ENCODE assay signal across 12 cellular contexts in the genomic region with DNA sequence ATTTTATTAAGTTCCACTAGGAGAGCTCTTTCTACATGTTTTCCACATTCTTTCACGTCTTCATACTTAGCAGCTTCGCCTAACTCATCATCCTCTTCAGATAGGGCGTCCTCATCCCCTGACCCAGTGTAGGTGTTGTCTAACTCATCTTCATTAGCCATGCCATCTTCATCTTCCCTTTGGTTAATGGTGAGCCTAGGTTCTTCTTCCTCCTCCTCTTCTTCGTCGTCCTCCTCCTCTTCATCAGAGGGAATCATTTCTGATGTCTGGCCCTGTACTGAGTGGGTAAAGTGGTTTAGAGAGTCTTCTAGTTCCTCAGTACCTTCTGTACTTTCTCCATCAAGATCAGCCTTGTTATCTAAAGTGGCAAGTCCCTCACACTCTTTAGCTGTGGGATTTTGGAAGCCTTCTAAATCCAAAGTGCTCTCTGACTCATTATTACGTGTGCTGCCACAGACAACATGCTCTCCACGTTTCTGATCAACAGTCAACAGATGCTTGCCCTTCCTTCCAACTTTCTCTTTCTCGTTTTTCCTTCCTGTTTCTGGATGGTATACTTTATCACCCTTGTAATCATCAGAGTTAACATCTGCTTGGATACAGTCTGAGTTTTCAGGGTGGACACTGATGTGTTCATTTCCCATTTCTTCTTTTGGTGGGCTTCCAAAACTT. TPM values are rescaled to one million over a fixed set of nuclear protein-coding genes. Genes with fewer than 3 reads are reported as not detected.
DNase-seq lines count a peak whose midpoint lies in the region; ATAC-seq and TF ChIP-seq lines count a peak whose summit lies in the region.
"Had no signal": no experiment of that assay in that cellular context is flagged by ENCODE, and none has a peak within 500 bp of the region (broad histone marks: within the 10 kb centered on the region; RNA-seq: fewer than 3 reads in every experiment).

No MANE protein-coding gene starts in this region.

- H2AFZ ChIP-seq in mammary epithelial cell (ENCODE audit: low read depth, low read length): no peak overlapping the region
- no peak overlapping the region for H2AFZ ChIP-seq in neuronal stem cell (ENCODE audit: low read length)

- H3K9me3 Mint-ChIP-seq in Calu3 (ENCODE audit: low read depth, unreplicated experiment): no peaks in the 10 kb centered on the region
- H3K9me3 Mint-ChIP-seq: naive thymus-derived CD4-positive, alpha-beta T cell had no signal

- peaks cover 20% of the 10 kb centered on the region for H3K36me3 Mint-ChIP-seq in Calu3 (ENCODE audit: insufficient read depth, unreplicated experiment)

- no peak overlapping the region for H3K18ac ChIP-seq in neuronal stem cell (ENCODE audit: low read length)

- H4K91ac ChIP-seq in neuronal stem cell (ENCODE audit: low read depth, low read length, poor library complexity): no peak overlapping the region

- in situ Hi-C loops in mammary epithelial cell (cut with MboI; ENCODE audit: low sequenced_read_pairs in 2 of 2): no loop called here

- dilution Hi-C loops in mammary epithelial cell (cut with HindIII; ENCODE audit: low sequenced_read_pairs): no loop called here

- ATAC-seq in gastroesophageal sphincter: no peak
- ATAC-seq: naive thymus-derived CD4-positive, alpha-beta T cell had no signal

- no peak overlapping the region for H3K23ac ChIP-seq in neuronal stem cell (ENCODE audit: low read depth, low read length, poor library complexity)

- H2BK5ac ChIP-seq in neuronal stem cell (ENCODE audit: low read length): no peak overlapping the region

- no peak overlapping the region for H2BK15ac ChIP-seq in neuronal stem cell (ENCODE audit: low read length)

- no peak for TF ChIP-seq EP300 in gastroesophageal sphincter (IDR thresholded peaks at IDR 0.05)

- H3K9ac ChIP-seq in mammary epithelial cell (ENCODE audit: insufficient read depth, low read length): no peak overlapping the region
- H3K9ac ChIP-seq in neuronal stem cell (ENCODE audit: low read depth, low read length, poor library complexity): no peak overlapping the region

- TSS peak; percentile 35 for BruUV-seq in Calu3 (replicated peaks; lab: Mats Ljungman, UMichigan)
- TSS peak; percentile 74 for BruUV-seq in mammary epithelial cell (replicated peaks; lab: Mats Ljungman, UMichigan)

- H3K9me3 ChIP-seq in mammary epithelial cell (replicated peaks; ENCODE audit: insufficient read depth, low read length) (no peaks in the 10 kb centered on the region), gastroesophageal sphincter (no peaks in the 10 kb centered on the region), neuronal stem cell (replicated peaks in 1 of 2; ENCODE audit: control insufficient read depth in 2 of 2, insufficient read depth in 1 of 2, low read depth in 1 of 2, low read length in 2 of 2) (no peaks in the 10 kb centered on the region)

- H3K36me3 ChIP-seq in mammary epithelial cell (ENCODE audit: insufficient read depth, low read length) (peaks cover 59% of the 10 kb centered on the region), gastroesophageal sphincter (peaks cover 12 to 100% of the 10 kb centered on the region in 2 donors), neuronal stem cell (replicated peaks in 1 of 2; ENCODE audit: control insufficient read depth in 2 of 2, insufficient read depth in 2 of 2, low read length in 2 of 2) (peaks cover 20 to 98% of the 10 kb centered on the region in 2 donors)

- H3K4me2 ChIP-seq in mammary epithelial cell (ENCODE audit: insufficient read depth, low read depth, low read length) (no peak overlapping the region), neuronal stem cell (ENCODE audit: insufficient read depth, low read length, poor library complexity, severe bottlenecking) (no peak overlapping the region)

- H3K4me3 ChIP-seq in mammary epithelial cell (replicated peaks in 1 of 3; ENCODE audit: insufficient read depth in 1 of 3, low read depth in 2 of 3, low read length in 3 of 3) (no peak overlapping the region), gastroesophageal sphincter (no peak overlapping the region), neuronal stem cell (ENCODE audit: low read length in 2 of 2) (no peak overlapping the region)

- no peak overlapping the region for H2BK120ac ChIP-seq in neuronal stem cell (ENCODE audit: low read depth, low read length)

- H3K4me3 Mint-ChIP-seq in Calu3 (ENCODE audit: low read depth, unreplicated experiment): no peak overlapping the region
- H3K4me3 Mint-ChIP-seq: naive thymus-derived CD4-positive, alpha-beta T cell had no signal

- H3K27me3 ChIP-seq in mammary epithelial cell (ENCODE audit: insufficient read depth, low read length) (no peaks in the 10 kb centered on the region), gastroesophageal sphincter (no peaks in the 10 kb centered on the region), neuronal stem cell (ENCODE audit: control insufficient read depth in 3 of 3, insufficient read depth in 3 of 3, low read depth in 1 of 3, low read length in 3 of 3) (no peaks in the 10 kb centered on the region)

- H3K14ac ChIP-seq in neuronal stem cell (ENCODE audit: low read length): no peak overlapping the region

- H2BK12ac ChIP-seq in neuronal stem cell (ENCODE audit: low read length): no peak overlapping the region

- H3K27ac Mint-ChIP-seq in Calu3 (ENCODE audit: unreplicated experiment): no peak overlapping the region

- H3K79me1 ChIP-seq in neuronal stem cell (ENCODE audit: low read depth, low read length): no peaks in the 10 kb centered on the region

- H4K8ac ChIP-seq in neuronal stem cell (ENCODE audit: low read depth, low read length): no peak overlapping the region

- H3K4ac ChIP-seq in neuronal stem cell (ENCODE audit: low read length): no peak overlapping the region

- H3K4me1 ChIP-seq in mammary epithelial cell (ENCODE audit: insufficient read depth, low read length): no peaks in the 10 kb centered on the region
- H3K4me1 ChIP-seq in gastroesophageal sphincter: no peaks in the 10 kb centered on the region
- H3K4me1 ChIP-seq in neuronal stem cell (ENCODE audit: control insufficient read depth in 2 of 2, insufficient read depth in 1 of 2, low read depth in 1 of 2, low read length in 2 of 2): peaks cover 0 to under 1% of the 10 kb centered on the region in 2 donors

- no peaks in the 10 kb centered on the region for H4K20me1 ChIP-seq in mammary epithelial cell (ENCODE audit: insufficient read depth, low read length)

- H2AK5ac ChIP-seq in neuronal stem cell (ENCODE audit: low read depth, low read length): no peak overlapping the region

- no peak overlapping the region for H3K27ac ChIP-seq in mammary epithelial cell (ENCODE audit: insufficient read depth, low read depth, low read length)
- no peak overlapping the region for H3K27ac ChIP-seq in gastroesophageal sphincter
- no peak overlapping the region for H3K27ac ChIP-seq in neuronal stem cell (replicated peaks; ENCODE audit: low read length)
- H3K27ac ChIP-seq: WERI-Rb-1 had no signal

- TF ChIP-seq CTCF in Calu3 (IDR thresholded peaks at IDR 0.05; ENCODE audit: unreplicated experiment) (no peak), mammary epithelial cell (conservative IDR thresholded peaks at IDR 0.05 in 1 of 2, IDR thresholded peaks at IDR 0.05 in 1 of 2; ENCODE audit: extremely low read depth in 1 of 2, insufficient read depth in 1 of 2, low read depth in 1 of 2, low read length in 2 of 2) (no peak), gastroesophageal sphincter (IDR thresholded peaks at IDR 0.05) (no peak)

- TF ChIP-seq POLR2A in gastroesophageal sphincter (IDR thresholded peaks at IDR 0.05): no peak

- H3K4me1 Mint-ChIP-seq in Calu3 (ENCODE audit: low read depth, unreplicated experiment): no peaks in the 10 kb centered on the region

- intact Hi-C loops in Calu3 (cut with micrococcal nuclease; ENCODE audit: unreplicated experiment) (no loop called here), mammary epithelial cell (cut with micrococcal nuclease) (no loop called here), cardiac septum (cut with DNase I) (no loop called here)

- H3K79me2 ChIP-seq in mammary epithelial cell (ENCODE audit: insufficient read depth, low read length): no peaks in the 10 kb centered on the region

- WGBS in mammary epithelial cell (ENCODE audit: low coverage, missing lambda C conversion rate): 99% methylated on average over 8 of the region's 8 CpGs
- 67 to 81% methylated on average over 6 to 7 of the region's 8 CpGs for WGBS in gastroesophageal sphincter (ENCODE audit: low coverage in 1 of 2), 2 donors
- WGBS in neuronal stem cell (ENCODE audit: extremely low coverage in 2 of 2, insufficient read length in 2 of 2, insufficient replicate concordance in 1 of 2), 2 donors: no CpG with 5 or more reads among the region's 8 CpGs

- no peaks in the 10 kb centered on the region for H3K27me3 Mint-ChIP-seq in Calu3 (ENCODE audit: unreplicated experiment)
- H3K27me3 Mint-ChIP-seq: naive thymus-derived CD4-positive, alpha-beta T cell had no signal

- CTCF ChIA-PET in Calu3 (lab: Charles Lee): no interaction called here
- CTCF ChIA-PET in mammary epithelial cell (lab: Charles Lee; ENCODE audit: low non-redundant PET): no interaction called here

- DNase-seq in Calu3 (no peak), LHCN-M2 (ENCODE audit: low read depth) (peak; percentile 96), mammary epithelial cell (no peak), myocyte (ENCODE audit: low read depth) (peak; percentile 82), NCI-H2227 (lab: John Stamatoyannopoulos, UW; ENCODE audit: unreplicated experiment) (no peak), cardiac septum (ENCODE audit: low spot score) (no peak), neuronal stem cell (ENCODE audit: low spot score) (no peak)
- DNase-seq: naive thymus-derived CD4-positive, alpha-beta T cell; NCI-H1105 treated with DMSO at 0.1 percent for 48 hours; stimulated activated naive CD4-positive, alpha-beta T cell treated with Interleukin-2 at 50 U/mL for 16 hours; WERI-Rb-1 had no signal

RNA-seq across cellular contexts. Expression of a gene that starts 31.1 kb away (rescaled TPM):
- total RNA-seq in Calu3 (2022): 16.2 and 21.4 TPM in 2 replicates
- 38.1 and 47.4 TPM in 2 replicates for total RNA-seq in LHCN-M2 (2014; rRNA removed)
- 7.6 TPM for polyA plus RNA-seq in LHCN-M2 (2012)
- 10 to 100 TPM; 33.8 to 36.4 TPM for total RNA-seq in mammary epithelial cell
- 18.9 TPM for polyA plus RNA-seq in mammary epithelial cell
- 34.2 TPM for polyA minus RNA-seq in mammary epithelial cell
- total RNA-seq in myocyte: 28.6 and 33.0 TPM in 2 replicates
- polyA plus RNA-seq in myocyte (2012): 10.0 TPM
- total RNA-seq in cardiac septum: 14.6 TPM
- 10 to 100 TPM; 21.5 to 50.6 (median 29.6) TPM for total RNA-seq in gastroesophageal sphincter
- polyA plus RNA-seq in neuronal stem cell (2013, experiment 1 of 2): 10.3 TPM
- 10.9 TPM for polyA plus RNA-seq in neuronal stem cell (2013, experiment 2 of 2)

RNA-seq across cellular contexts. Expression of a gene that starts 40.8 kb away (rescaled TPM):
- total RNA-seq in Calu3 (2022) (12.5 TPM in 2 replicates), LHCN-M2 (2014; rRNA removed) (39.2 and 41.2 TPM in 2 replicates), mammary epithelial cell (10 to 100 TPM; 20.8 to 32.0 TPM), myocyte (43.1 and 55.1 TPM in 2 replicates), cardiac septum (49.2 TPM), gastroesophageal sphincter (10 to 100 TPM; 43.3 to 81.2 (median 57.6) TPM)
- polyA plus RNA-seq in LHCN-M2 (2012): 14.5 TPM
- polyA plus RNA-seq in mammary epithelial cell: 17.5 TPM
- 7.5 TPM for polyA minus RNA-seq in mammary epithelial cell
- polyA plus RNA-seq in myocyte (2012): 29.0 TPM
- 21.0 TPM for polyA plus RNA-seq in neuronal stem cell (2013, experiment 1 of 2)
- 21.0 TPM for polyA plus RNA-seq in neuronal stem cell (2013, experiment 2 of 2)

Comparison
In these comparisons a context has a peak if more than half of its experiments do, and no peak if none do; other contexts are left out.
1. DNase-seq: peak in LHCN-M2 (single experiment) and myocyte (single experiment); none in Calu3 (single experiment), mammary epithelial cell (single experiment), NCI-H2227 (single experiment), cardiac septum (single experiment) and neuronal stem cell (single experiment).